1 cellular context compared by ENCODE assay signal in genomic region chr13:21610687-21611086, GRCh38.
TF ChIP-seq lines count a peak whose summit lies in the region.

No MANE protein-coding gene starts in this region.

TF ChIP-seq in HepG2, 621 proteins besides CTCF, POLR2A, EP300 and RAD21 (continued from another document):
- TF ChIP-seq AKNA (CRISPR knock-in tag; IDR thresholded peaks at IDR 0.05; ENCODE audit: borderline replicate concordance) (no peak), GZF1 (CRISPR knock-in tag; IDR thresholded peaks at IDR 0.05) (no peak), PAF1 (CRISPR knock-in tag; IDR thresholded peaks at IDR 0.05) (no peak)
